ENCODE assay signal across 1 cellular context in genomic region chr6:18387061-18387721, GRCh38.
TF ChIP-seq lines count a peak whose summit lies in the region.

TSS of gene RNF144B (plus strand) at chr6:18387350. CDS start at chr6:18399535, 12,185 bp downstream.

TF ChIP-seq in Ishikawa, 13 proteins besides CTCF, POLR2A, EP300 and RAD21 (continued from another document):
- TF ChIP-seq USF1 (IDR thresholded peaks at IDR 0.05), result peak; percentile 32; the same call in 1 of the 2 replicates
